Comparison of ENCODE assay signal across 10 cellular contexts in genomic region chr1:231919269-231919886, GRCh38.
DNase-seq lines count a peak whose midpoint lies in the region; ATAC-seq and TF ChIP-seq lines count a peak whose summit lies in the region.
"Had no signal": no experiment of that assay in that cellular context is flagged by ENCODE, and none has a peak within 500 bp of the region (broad histone marks: within the 10 kb centered on the region; RNA-seq: fewer than 3 reads in every experiment).

No MANE protein-coding gene starts in this region.

- peaks cover 33% of the 10 kb centered on the region for H3K4me1 ChIP-seq in CD4-positive, CD25-positive, alpha-beta regulatory T cell (ENCODE audit: control insufficient read depth, insufficient read depth, low read length, poor library complexity, severe bottlenecking)
- H3K4me1 ChIP-seq in neural progenitor cell (peaks cover 31% of the 10 kb centered on the region), H9 (ENCODE audit: insufficient read depth, low read length) (no peaks in the 10 kb centered on the region)

- no peak overlapping the region for H3K4ac ChIP-seq in H9 (ENCODE audit: low read depth, low read length)

- no peak for TF ChIP-seq CTCF in neural progenitor cell (IDR thresholded peaks at IDR 0.05)
- TF ChIP-seq CTCF in H9 (conservative IDR thresholded peaks at IDR 0.05), result no peak

- peaks cover 44 to 64% (median 49%) of the 10 kb centered on the region in 4 donors for H3K4me1 Mint-ChIP-seq in CD4-positive, CD25-positive, alpha-beta regulatory T cell
- H3K4me1 Mint-ChIP-seq in effector memory CD8-positive, alpha-beta T cell (ENCODE audit: low read depth in 2 of 2), result peaks cover 52 to 59% of the 10 kb centered on the region in 2 donors
- peaks cover 55% of the 10 kb centered on the region for H3K4me1 Mint-ChIP-seq in neural progenitor cell
- H3K4me1 Mint-ChIP-seq in H9, result peaks cover 11 to 15% of the 10 kb centered on the region in 2 experiments

- no peaks in the 10 kb centered on the region for H3K36me3 ChIP-seq in CD4-positive, CD25-positive, alpha-beta regulatory T cell (ENCODE audit: control insufficient read depth, insufficient read depth, low read length)
- no peaks in the 10 kb centered on the region for H3K36me3 ChIP-seq in neural progenitor cell

- ATAC-seq in CD4-positive, CD25-positive, alpha-beta regulatory T cell (ENCODE audit: low read depth in 2 of 2), result no peak
- ATAC-seq in effector memory CD8-positive, alpha-beta T cell (replicated peaks), result peak; percentile 11
- ATAC-seq in HG02970 (IDR thresholded peaks at IDR 0.05; ENCODE audit: low FRiP score, unreplicated experiment), result no peak
- ATAC-seq in GM19463 (IDR thresholded peaks at IDR 0.05; ENCODE audit: unreplicated experiment), result no peak
- ATAC-seq: Panc1 had no signal

- peak overlapping the region; percentile 80 for H3K4me3 ChIP-seq in CD4-positive, CD25-positive, alpha-beta regulatory T cell (ENCODE audit: low read depth, low read length)
- no peak overlapping the region for H3K4me3 ChIP-seq in neural progenitor cell

- H3K27me3 Mint-ChIP-seq in CD4-positive, CD25-positive, alpha-beta regulatory T cell, result no peaks in the 10 kb centered on the region
- H3K27me3 Mint-ChIP-seq in effector memory CD8-positive, alpha-beta T cell, result no peaks in the 10 kb centered on the region
- H3K27me3 Mint-ChIP-seq in neural progenitor cell (ENCODE audit: insufficient read depth, low read depth) (no peaks in the 10 kb centered on the region), H9 (ENCODE audit: low read depth) (peaks cover 2% of the 10 kb centered on the region)

- no peak overlapping the region for H3T11ph ChIP-seq in H9 (ENCODE audit: low read length)

- H3K23ac ChIP-seq in H9 (ENCODE audit: insufficient read length, low read depth, low read length), result no peak overlapping the region

- no peak overlapping the region for H2BK12ac ChIP-seq in H9 (ENCODE audit: insufficient read length, low read depth, low read length)

- no peak overlapping the region for H2BK120ac ChIP-seq in H9 (ENCODE audit: low read depth, low read length, poor library complexity, severe bottlenecking)

- no peaks in the 10 kb centered on the region for H3K79me2 ChIP-seq in neural progenitor cell (ENCODE audit: low read depth)
- H3K79me2 ChIP-seq in H9 (ENCODE audit: insufficient read depth, low read length), result no peaks in the 10 kb centered on the region

- H2AK5ac ChIP-seq in H9 (ENCODE audit: insufficient read length, low read length), result no peak overlapping the region

- no peak overlapping the region for H2BK20ac ChIP-seq in H9 (ENCODE audit: low read depth, low read length, poor library complexity, severe bottlenecking)

- no peaks in the 10 kb centered on the region for H3K23me2 ChIP-seq in H9 (ENCODE audit: insufficient read length, low read depth, low read length, poor library complexity, severe bottlenecking)

- H4K5ac ChIP-seq in H9 (ENCODE audit: insufficient read length, low read depth, low read length), result no peak overlapping the region

- no peak overlapping the region for H4K91ac ChIP-seq in H9 (ENCODE audit: insufficient read length, low read depth, low read length)

- no CpG with 5 or more reads among the region's 4 CpGs for WGBS in H9 (ENCODE audit: extremely low coverage, insufficient read length, low lambda C conversion rate)

- H3K9me3 ChIP-seq in CD4-positive, CD25-positive, alpha-beta regulatory T cell (ENCODE audit: control insufficient read depth in 2 of 2, low read length in 2 of 2), result no peaks in the 10 kb centered on the region
- H3K9me3 ChIP-seq in neural progenitor cell (ENCODE audit: low read depth) (no peaks in the 10 kb centered on the region), H9 (ENCODE audit: control insufficient read depth, low read depth, low read length) (no peaks in the 10 kb centered on the region)

- H3K79me1 ChIP-seq in H9 (ENCODE audit: insufficient read depth, low read depth, low read length, poor library complexity, severe bottlenecking), result no peaks in the 10 kb centered on the region

- peaks cover 0 to 1% (median 0%) of the 10 kb centered on the region in 7 donors for H3K9me3 Mint-ChIP-seq in CD4-positive, CD25-positive, alpha-beta regulatory T cell
- no peaks in the 10 kb centered on the region for H3K9me3 Mint-ChIP-seq in effector memory CD8-positive, alpha-beta T cell
- H3K9me3 Mint-ChIP-seq in neural progenitor cell (peaks cover 9% of the 10 kb centered on the region), H9 (no peaks in the 10 kb centered on the region)

- H3K27ac Mint-ChIP-seq in CD4-positive, CD25-positive, alpha-beta regulatory T cell, result peak overlapping the region; percentile 33 to 81 (median 47)
- H3K27ac Mint-ChIP-seq in effector memory CD8-positive, alpha-beta T cell, result peak overlapping the region; percentile 91 to 96
- H3K27ac Mint-ChIP-seq in neural progenitor cell, result peak overlapping the region; percentile 76
- no peak overlapping the region for H3K27ac Mint-ChIP-seq in H9

- H3K27ac ChIP-seq in CD4-positive, CD25-positive, alpha-beta regulatory T cell (ENCODE audit: insufficient read depth, low read length, poor library complexity, severe bottlenecking), result peak overlapping the region; percentile 48
- H3K27ac ChIP-seq in neural progenitor cell (no peak overlapping the region), H9 (ENCODE audit: insufficient read length, low read depth, low read length) (no peak overlapping the region)
- H3K27ac ChIP-seq: HL-60 had no signal

- H4K20me1 ChIP-seq in neural progenitor cell (ENCODE audit: low read depth) (no peaks in the 10 kb centered on the region), H9 (ENCODE audit: control insufficient read depth, insufficient read depth, insufficient read length) (peaks cover 3% of the 10 kb centered on the region)

- H3K9ac ChIP-seq in neural progenitor cell, result no peak overlapping the region
- H3K9ac ChIP-seq in H9 (ENCODE audit: extremely low read depth, insufficient read length, low read length), result no peak overlapping the region

- H3K14ac ChIP-seq in H9 (ENCODE audit: insufficient read depth, low read length), result no peak overlapping the region

- H3K4me3 Mint-ChIP-seq in CD4-positive, CD25-positive, alpha-beta regulatory T cell, result peak overlapping the region; percentile 44 to 87 (median 65)
- peak overlapping the region; percentile 45 to 64 for H3K4me3 Mint-ChIP-seq in effector memory CD8-positive, alpha-beta T cell
- no peak overlapping the region for H3K4me3 Mint-ChIP-seq in neural progenitor cell
- no peak overlapping the region for H3K4me3 Mint-ChIP-seq in H9

- H3K18ac ChIP-seq in H9 (ENCODE audit: insufficient read length, low read depth, low read length), result no peak overlapping the region

- H2BK15ac ChIP-seq in H9 (ENCODE audit: low read depth, low read length), result no peak overlapping the region

- H4K8ac ChIP-seq in H9 (replicated peaks; ENCODE audit: insufficient read length, low read depth, low read length), result no peak overlapping the region

- H3F3A ChIP-seq in neural progenitor cell (ENCODE audit: low read depth), result no peaks in the 10 kb centered on the region

- H3K4me2 ChIP-seq in neural progenitor cell (peak overlapping the region; percentile 19), H9 (ENCODE audit: insufficient read depth, insufficient read length, low read length) (no peak overlapping the region)

- no peaks in the 10 kb centered on the region for H3K27me3 ChIP-seq in CD4-positive, CD25-positive, alpha-beta regulatory T cell (ENCODE audit: control insufficient read depth, insufficient read depth, low read length)
- no peaks in the 10 kb centered on the region for H3K27me3 ChIP-seq in neural progenitor cell
- no peaks in the 10 kb centered on the region for H3K27me3 ChIP-seq in H9 (ENCODE audit: insufficient read depth, low read length)

- H3K36me3 Mint-ChIP-seq in CD4-positive, CD25-positive, alpha-beta regulatory T cell, result peaks cover 5% of the 10 kb centered on the region
- peaks cover 11% of the 10 kb centered on the region for H3K36me3 Mint-ChIP-seq in effector memory CD8-positive, alpha-beta T cell (ENCODE audit: insufficient read depth)
- H3K36me3 Mint-ChIP-seq in neural progenitor cell (peaks cover 4% of the 10 kb centered on the region), H9 (ENCODE audit: insufficient read depth in 1 of 3, low read depth in 3 of 3) (no peaks in the 10 kb centered on the region)

- no peak overlapping the region for H3K56ac ChIP-seq in H9 (ENCODE audit: insufficient read length, low read depth, low read length)

- H2BK5ac ChIP-seq in H9 (ENCODE audit: insufficient read length, low read length), result no peak overlapping the region

- H2AFZ ChIP-seq in neural progenitor cell (replicated peaks) (no peak overlapping the region), H9 (ENCODE audit: low read length) (no peak overlapping the region)

- DNase-seq in CD4-positive, CD25-positive, alpha-beta regulatory T cell, result peak in 1 of 3 donors; percentile 23
- DNase-seq in NCI-H2227 treated with DMSO at 0.1 percent for 48 hours (lab: John Stamatoyannopoulos, UW) (peak; percentile 19), neural progenitor cell (ENCODE audit: low spot score) (no peak), H9 (no peak), medulla oblongata (ENCODE audit: extremely low spot score) (no peak)
- no peak for DNase-seq in effector memory CD8-positive, alpha-beta T cell

Comparison
In these comparisons a context has a peak if more than half of its experiments do, and no peak if none do; other contexts are left out.
1. H3K27ac Mint-ChIP-seq: peak in CD4-positive, CD25-positive, alpha-beta regulatory T cell (3 of 3), effector memory CD8-positive, alpha-beta T cell (2 of 2) and neural progenitor cell (single experiment); none in H9 (0 of 3).
2. H3K4me3 Mint-ChIP-seq: peak in CD4-positive, CD25-positive, alpha-beta regulatory T cell (4 of 4) and effector memory CD8-positive, alpha-beta T cell (2 of 2); none in neural progenitor cell (single experiment) and H9 (0 of 2).